ENCODE assay signal across 15 cellular contexts in the genomic region with DNA sequence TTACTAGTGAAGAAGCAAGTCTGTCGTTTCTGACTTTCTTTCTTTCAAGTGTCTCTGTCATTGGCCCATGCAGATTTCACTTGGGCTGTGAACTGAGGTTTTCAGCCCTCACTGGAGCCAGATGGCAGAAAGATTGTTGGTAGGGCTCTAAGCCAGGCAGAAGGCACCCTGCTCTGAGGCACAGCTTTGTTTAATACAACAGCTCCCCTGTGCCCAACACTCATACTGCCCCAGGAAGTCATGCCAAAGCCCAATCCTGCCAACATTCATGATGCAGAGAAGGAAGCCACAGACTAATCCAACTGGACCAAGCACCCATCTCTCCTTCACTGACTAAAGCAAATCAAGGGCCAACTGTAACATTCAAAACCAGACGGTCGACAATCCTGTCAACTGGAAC.
DNase-seq lines count a peak whose midpoint lies in the region; ATAC-seq and TF ChIP-seq lines count a peak whose summit lies in the region.
"Had no signal": no experiment of that assay in that cellular context is flagged by ENCODE, and none has a peak within 500 bp of the region (broad histone marks: within the 10 kb centered on the region; RNA-seq: fewer than 3 reads in every experiment).

No MANE protein-coding gene starts in this region.

- H3K4me1 ChIP-seq in heart left ventricle (peaks cover 0 to 3% (median 0%) of the 10 kb centered on the region in 12 donors), esophagus muscularis mucosa (no peaks in the 10 kb centered on the region)
- H3K4me1 ChIP-seq: Caco-2 had no signal

- ATAC-seq in heart left ventricle (peak; percentile 32 to 64 (median 44)), GM19351 (IDR thresholded peaks at IDR 0.05; ENCODE audit: unreplicated experiment) (no peak)

- H3K36me3 ChIP-seq in heart left ventricle (no peaks in the 10 kb centered on the region), esophagus muscularis mucosa (no peaks in the 10 kb centered on the region)

- TF ChIP-seq EP300 in esophagus muscularis mucosa (IDR thresholded peaks at IDR 0.05), result no peak

- no peaks in the 10 kb centered on the region for H3K9me3 ChIP-seq in heart left ventricle
- no peaks in the 10 kb centered on the region for H3K9me3 ChIP-seq in esophagus muscularis mucosa
- H3K9me3 ChIP-seq: Caco-2 had no signal

- WGBS in heart left ventricle, 4 donors, result 55 to 80% (median 74%) methylated on average over 3 of the region's 3 CpGs
- 83% methylated on average over 3 of the region's 3 CpGs for WGBS in esophagus muscularis mucosa

- TF ChIP-seq CTCF in heart left ventricle (IDR thresholded peaks at IDR 0.05) (no peak), esophagus muscularis mucosa (IDR thresholded peaks at IDR 0.05) (no peak)

- H3K27ac ChIP-seq in heart left ventricle (no peak overlapping the region), esophagus muscularis mucosa (replicated peaks in 1 of 4) (no peak overlapping the region)

- intact Hi-C loops in heart left ventricle (cut with DNase I), result no loop called here
- intact Hi-C loops in cardiac septum (cut with DNase I), result no loop called here
- intact Hi-C loops in esophagus muscularis mucosa (cut with DNase I), result no loop called here

- no peaks in the 10 kb centered on the region for H3K27me3 ChIP-seq in heart left ventricle
- no peaks in the 10 kb centered on the region for H3K27me3 ChIP-seq in esophagus muscularis mucosa

- DNase-seq in heart left ventricle (peak in 1 of 5 donors; percentile 37), cardiac septum (ENCODE audit: low spot score) (no peak), esophagus muscularis mucosa (ENCODE audit: extremely low spot score) (peak; percentile 66), midbrain (lab: John Stamatoyannopoulos, UW) (peak; percentile 87), GM19240 (ENCODE audit: insufficient read length, low spot score) (no peak), NCI-H526 treated with DMSO at 0.1 percent for 48 hours (lab: John Stamatoyannopoulos, UW) (no peak)
- DNase-seq in activated CD4-positive, alpha-beta T cell treated with anti-CD3 and anti-CD28 coated beads for 4 hours, result no peak
- DNase-seq: Caco-2, DND-41, GF-D8, GOT3, NCI-H1436, NCI-H2029 treated with DMSO at 0.1 percent for 48 hours, NCI-H526 had no signal

- TF ChIP-seq POLR2A in heart left ventricle (IDR thresholded peaks at IDR 0.05) (no peak), esophagus muscularis mucosa (IDR thresholded peaks at IDR 0.05; ENCODE audit: low read depth) (no peak)

- H3K4me3 ChIP-seq in heart left ventricle (no peak overlapping the region), esophagus muscularis mucosa (no peak overlapping the region)

Comparison
In these comparisons a context has a peak if more than half of its experiments do, and no peak if none do; other contexts are left out.
1. DNase-seq: peak in esophagus muscularis mucosa (single experiment) and midbrain (single experiment); none in cardiac septum (single experiment), GM19240 (single experiment), NCI-H526 treated with DMSO at 0.1 percent for 48 hours (single experiment) and activated CD4-positive, alpha-beta T cell treated with anti-CD3 and anti-CD28 coated beads for 4 hours (0 of 2).